Comparison of ENCODE assay signal across 8 cellular contexts in the genomic region with DNA sequence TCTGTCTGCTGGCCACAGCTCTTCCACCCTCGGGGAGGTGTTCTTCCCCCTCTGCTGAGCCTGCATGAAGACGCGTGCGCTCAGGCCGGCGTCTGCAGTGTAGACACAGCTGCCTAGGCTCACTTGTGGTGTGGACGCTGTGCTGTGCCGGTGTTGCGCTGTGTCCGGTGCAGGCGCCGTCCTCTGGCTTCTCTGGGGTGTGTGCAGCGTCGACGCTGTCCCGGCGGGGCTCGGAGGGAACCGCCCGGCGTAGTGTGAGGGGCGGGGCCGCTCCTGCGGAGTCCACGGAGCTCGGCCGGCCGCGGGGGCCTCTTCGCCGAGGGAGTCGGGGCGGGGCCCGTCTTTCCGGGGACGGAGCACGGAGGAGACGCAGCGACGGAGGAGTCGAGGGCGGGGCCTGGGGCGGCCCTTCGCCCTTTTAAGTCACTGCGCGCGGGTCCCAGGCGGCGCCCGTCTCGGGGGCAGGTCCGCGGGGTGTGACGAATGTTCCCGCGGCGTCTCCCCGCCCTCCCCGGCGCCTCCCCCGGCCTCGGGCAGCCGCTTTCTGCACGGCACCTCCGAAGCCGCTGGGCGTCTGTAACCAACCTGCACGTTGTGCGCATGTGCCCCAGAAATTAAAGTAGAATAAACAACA. TPM values are rescaled to one million over a fixed set of nuclear protein-coding genes. Genes with fewer than 3 reads are reported as not detected.
A peak's percentile ranks its signal among the peaks of the same experiment; 100 is the strongest.
DNase-seq lines count a peak whose midpoint lies in the region; ATAC-seq and TF ChIP-seq lines count a peak whose summit lies in the region.

No MANE protein-coding gene starts in this region.

- H3K36me3 ChIP-seq in BE2C (no peaks in the 10 kb centered on the region), NT2/D1 (ENCODE audit: insufficient read depth, insufficient read length, low read length) (no peaks in the 10 kb centered on the region), mucosa of rectum (ENCODE audit: control insufficient read depth in 2 of 2, insufficient read depth in 2 of 2, low read length in 2 of 2) (no peaks in the 10 kb centered on the region)

- ATAC-seq in GM19025 (IDR thresholded peaks at IDR 0.05; ENCODE audit: low read depth, unreplicated experiment) (peak; percentile 88), HG03354 (IDR thresholded peaks at IDR 0.05; ENCODE audit: poor library complexity, severe bottlenecking, unreplicated experiment) (peak; percentile 93)

- DNase-seq in BE2C (peak; percentile 53), NT2/D1 (ENCODE audit: low read depth, low spot score) (no peak), epithelial cell of prostate (ENCODE audit: low read depth, low spot score) (peak; percentile 40)
- peak; percentile 94 for DNase-seq in activated CD8-positive, alpha-beta memory T cell treated with anti-CD3 and anti-CD28 coated beads, Interleukin-2, amount 50 U/mL, for 48 hours
- DNase-seq in stimulated activated CD8-positive, alpha-beta memory T cell treated with anti-CD3 and anti-CD28 coated beads, Interleukin-4, amount 100 ng/mL, for 1 hour (ENCODE audit: low read depth in 2 of 2, low spot score in 1 of 2), result peak; percentile 71 to 88

- H3K4me1 ChIP-seq in BE2C (peaks cover 10% of the 10 kb centered on the region), NT2/D1 (ENCODE audit: insufficient read depth, insufficient read length) (peaks cover 25% of the 10 kb centered on the region), mucosa of rectum (ENCODE audit: control insufficient read depth in 2 of 2, insufficient read depth in 2 of 2, low read length in 2 of 2) (peaks cover 8 to 11% of the 10 kb centered on the region in 2 donors)

- no peak for TF ChIP-seq CTCF in BE2C (IDR thresholded peaks at IDR 0.05; ENCODE audit: low read depth, low read length)

- peak overlapping the region; percentile 88 for H3K9ac ChIP-seq in NT2/D1 (ENCODE audit: insufficient read length, low read depth)
- peak overlapping the region; percentile 70 to 79 for H3K9ac ChIP-seq in mucosa of rectum (ENCODE audit: low read depth in 1 of 2, low read length in 2 of 2)

- H3K4me3 ChIP-seq in BE2C (ENCODE audit: low read depth, low read length) (peak overlapping the region; percentile 14), NT2/D1 (ENCODE audit: insufficient read length, low read depth) (peak overlapping the region; percentile 65), mucosa of rectum (ENCODE audit: low read length in 2 of 2) (peak overlapping the region; percentile 74 to 77)

- H3K9me3 ChIP-seq in BE2C (peaks cover 6% of the 10 kb centered on the region), NT2/D1 (ENCODE audit: insufficient read depth, low read length) (peaks cover 17% of the 10 kb centered on the region), mucosa of rectum (ENCODE audit: control insufficient read depth in 2 of 2, low read length in 2 of 2) (no peaks in the 10 kb centered on the region)

- H3K27ac ChIP-seq in epithelial cell of prostate (no peak overlapping the region), mucosa of rectum (ENCODE audit: low read depth in 2 of 2, low read length in 2 of 2) (peak overlapping the region; percentile 37 to 76)

- peaks cover 98% of the 10 kb centered on the region for H3K27me3 ChIP-seq in BE2C
- H3K27me3 ChIP-seq in NT2/D1 (ENCODE audit: insufficient read depth, insufficient read length), result peaks cover 85% of the 10 kb centered on the region
- H3K27me3 ChIP-seq in mucosa of rectum (ENCODE audit: control insufficient read depth in 2 of 2, insufficient read depth in 2 of 2, low read length in 2 of 2), result peaks cover 0 to 10% of the 10 kb centered on the region in 2 donors

RNA-seq across cellular contexts. Expression of gene NOC4L, which starts 45.2 kb away (rescaled TPM):
- polyA plus RNA-seq in BE2C (2012; ENCODE audit: insufficient read depth, insufficient read length, low read depth), result 158 TPM

RNA-seq across cellular contexts. Expression of gene DDX51, which starts 45.4 kb away (rescaled TPM):
- 118 TPM for polyA plus RNA-seq in BE2C (2012; ENCODE audit: insufficient read depth, insufficient read length, low read depth)

Comparison
In these comparisons a context has a peak if more than half of its experiments do, and no peak if none do; other contexts are left out.
1. H3K4me3 ChIP-seq: peak in every context shown above with its lines; median percentile 76 in mucosa of rectum; 65 in NT2/D1; 14 in BE2C.